Comparison of ENCODE assay signal across 8 cellular contexts in genomic region chr17:50511058-50511457, GRCh38. TPM values are rescaled to one million over a fixed set of nuclear protein-coding genes. Genes with fewer than 3 reads are reported as not detected.
A peak's percentile ranks its signal among the peaks of the same experiment; 100 is the strongest.
DNase-seq lines count a peak whose midpoint lies in the region; ATAC-seq and TF ChIP-seq lines count a peak whose summit lies in the region.

No MANE protein-coding gene starts in this region.

- no peaks in the 10 kb centered on the region for H3K27me3 ChIP-seq in effector memory CD4-positive, alpha-beta T cell (replicated peaks; ENCODE audit: control insufficient read depth, insufficient read depth, low read length, poor library complexity, severe bottlenecking)
- no peaks in the 10 kb centered on the region for H3K27me3 ChIP-seq in testis
- no peaks in the 10 kb centered on the region for H3K27me3 ChIP-seq in WERI-Rb-1 (ENCODE audit: insufficient read depth, low read depth, severe bottlenecking)
- no peaks in the 10 kb centered on the region for H3K27me3 ChIP-seq in SK-N-SH (ENCODE audit: insufficient read depth)

- no peaks in the 10 kb centered on the region for H4K20me1 ChIP-seq in SK-N-SH (ENCODE audit: insufficient read depth)

- no peaks in the 10 kb centered on the region for H3K9me3 ChIP-seq in effector memory CD4-positive, alpha-beta T cell (ENCODE audit: control insufficient read depth, low read length)
- H3K9me3 ChIP-seq in testis (no peaks in the 10 kb centered on the region), WERI-Rb-1 (ENCODE audit: severe bottlenecking) (no peaks in the 10 kb centered on the region), SK-N-SH (no peaks in the 10 kb centered on the region)

- WGBS in testis, 2 donors: 29 to 34% methylated on average over 3 of the region's 3 CpGs
- WGBS in SK-N-SH (ENCODE audit: low lambda C conversion rate): 74% methylated on average over 3 of the region's 3 CpGs

- H3K27ac Mint-ChIP-seq in IgD-negative memory B cell: peak overlapping the region in 1 of 3 donors; percentile 19

- H3K79me2 ChIP-seq in SK-N-SH (ENCODE audit: insufficient read depth): no peaks in the 10 kb centered on the region

- intact Hi-C loops in testis (cut with DNase I; ENCODE audit: low total_unique reads): no loop called here

- H3K4me2 ChIP-seq in SK-N-SH: no peak overlapping the region

- no peaks in the 10 kb centered on the region for H3F3A ChIP-seq in SK-N-SH (replicated peaks; ENCODE audit: insufficient read depth)

- H3K4me1 Mint-ChIP-seq in IgD-negative memory B cell: peaks cover 10 to 16% (median 15%) of the 10 kb centered on the region in 3 donors

- H3K27ac ChIP-seq in effector memory CD4-positive, alpha-beta T cell (ENCODE audit: insufficient read depth, low read length, poor library complexity, severe bottlenecking): peak overlapping the region; percentile 9
- H3K27ac ChIP-seq in testis (peak overlapping the region; percentile 72 to 74), WERI-Rb-1 (no peak overlapping the region), SK-N-SH (ENCODE audit: low read depth in 2 of 2, low read length in 1 of 2) (no peak overlapping the region)

- H3K36me3 ChIP-seq in effector memory CD4-positive, alpha-beta T cell (ENCODE audit: control insufficient read depth, insufficient read depth, low read length): no peaks in the 10 kb centered on the region
- H3K36me3 ChIP-seq in testis (ENCODE audit: low read depth, missing control alignments): no peaks in the 10 kb centered on the region
- H3K36me3 ChIP-seq in WERI-Rb-1: no peaks in the 10 kb centered on the region
- H3K36me3 ChIP-seq in SK-N-SH (replicated peaks in 1 of 2; ENCODE audit: control insufficient read depth in 1 of 2, insufficient read depth in 2 of 2, low read length in 1 of 2): no peaks in the 10 kb centered on the region

- H3K9me2 ChIP-seq in SK-N-SH: no peaks in the 10 kb centered on the region

- no peak for TF ChIP-seq EP300 in SK-N-SH (IDR thresholded peaks at IDR 0.05; ENCODE audit: borderline replicate concordance in 1 of 2, low read depth in 1 of 2, low read length in 1 of 2)

- no peak for TF ChIP-seq RAD21 in SK-N-SH (IDR thresholded peaks at IDR 0.05; ENCODE audit: low read length)

- DNase-seq in GM10248 (ENCODE audit: extremely low spot score) (peak; percentile 87), testis (no peak), HEK293T (ENCODE audit: extremely low spot score) (no peak), WERI-Rb-1 (no peak), SK-N-SH (no peak)
- DNase-seq in effector memory CD4-positive, alpha-beta T cell: peak in 1 of 3 donors; percentile 18

- H3K4me1 ChIP-seq in effector memory CD4-positive, alpha-beta T cell (ENCODE audit: control insufficient read depth, insufficient read depth, low read length, poor library complexity, severe bottlenecking): peaks cover 12% of the 10 kb centered on the region
- H3K4me1 ChIP-seq in testis (peaks cover 54% of the 10 kb centered on the region), SK-N-SH (ENCODE audit: control insufficient read depth in 1 of 2, insufficient read depth in 2 of 2, low read depth in 1 of 2, low read length in 1 of 2) (peaks cover 0 to 14% of the 10 kb centered on the region in 2 experiments; a peak in 1 of 4 replicates)

- peak; percentile 74 for ATAC-seq in GM21528 (IDR thresholded peaks at IDR 0.05; ENCODE audit: low FRiP score, unreplicated experiment)

- H3K4me3 ChIP-seq in effector memory CD4-positive, alpha-beta T cell (ENCODE audit: insufficient read depth, low read depth, low read length, poor library complexity, severe bottlenecking): peak overlapping the region; percentile 17
- no peak overlapping the region for H3K4me3 ChIP-seq in testis
- H3K4me3 ChIP-seq in WERI-Rb-1 (ENCODE audit: low read depth, low read length): no peak overlapping the region
- no peak overlapping the region for H3K4me3 ChIP-seq in SK-N-SH (ENCODE audit: low read depth in 2 of 2, low read length in 1 of 2)

- no peaks in the 10 kb centered on the region for H3K36me3 Mint-ChIP-seq in IgD-negative memory B cell

- peak overlapping the region; percentile 37 to 84 (median 67) for H3K4me3 Mint-ChIP-seq in IgD-negative memory B cell

- TF ChIP-seq CTCF in GM10248 (IDR thresholded peaks at IDR 0.05; ENCODE audit: control extremely low read depth, extremely low read depth, low read depth, missing control alignments) (no peak), testis (IDR thresholded peaks at IDR 0.05) (no peak), WERI-Rb-1 (IDR thresholded peaks at IDR 0.05; ENCODE audit: low read depth, low read length) (no peak), SK-N-SH (IDR thresholded peaks at IDR 0.05) (no peak)

- no peak overlapping the region for H3K9ac ChIP-seq in SK-N-SH

- CTCF ChIA-PET in GM10248 (lab: Yijun Ruan, JAX): interaction anchor here (0.8 to 1.8 kb wide), 7 partner anchors 9 to 114 kb away, joined by 3 to 7 read pairs (median 3); partner anchors contain the start of gene LRRC59
- CTCF ChIA-PET in HEK293T (lab: Yijun Ruan, JAX): interaction anchor here (1.1 kb wide), 1 partner anchor 9 kb away, joined by 6 read pairs; no protein-coding TSS in a partner anchor
- CTCF ChIA-PET in SK-N-SH (lab: Yijun Ruan, JAX): interaction anchor here (1.0 to 1.9 kb wide), 7 partner anchors 10 to 116 kb away, joined by 3 to 12 read pairs (median 5); no protein-coding TSS in a partner anchor

- no peak overlapping the region for H2AFZ ChIP-seq in SK-N-SH (ENCODE audit: low read depth)

- no peak for TF ChIP-seq POLR2A in testis (IDR thresholded peaks at IDR 0.05)

- H3K27me3 Mint-ChIP-seq in IgD-negative memory B cell: peaks cover 13% of the 10 kb centered on the region

- POLR2A ChIA-PET in GM10248 (lab: Yijun Ruan, JAX) (interaction anchor here (0.5 kb wide), 1 partner anchor 14 kb away, joined by 6 read pairs; no protein-coding TSS in a partner anchor), HEK293T (lab: Yijun Ruan, JAX) (no interaction called here), SK-N-SH (lab: Yijun Ruan, JAX) (no interaction called here)

- no peaks in the 10 kb centered on the region for H3K9me3 Mint-ChIP-seq in IgD-negative memory B cell

TF ChIP-seq in HEK293T, 16 proteins besides CTCF, POLR2A, EP300 and RAD21:
- no peak for TF ChIP-seq FOXM1 (IDR thresholded peaks at IDR 0.05; ENCODE audit: borderline replicate concordance)
- TF ChIP-seq BHLHE40 (IDR thresholded peaks at IDR 0.05; ENCODE audit: borderline replicate concordance): no peak
- TF ChIP-seq HDGF (IDR thresholded peaks at IDR 0.05; ENCODE audit: borderline replicate concordance): no peak
- no peak for TF ChIP-seq SP1 (IDR thresholded peaks at IDR 0.05)
- no peak for TF ChIP-seq TARDBP (IDR thresholded peaks at IDR 0.05)
- no peak for TF ChIP-seq FOXK2 (IDR thresholded peaks at IDR 0.05)
- TF ChIP-seq CTBP1 (IDR thresholded peaks at IDR 0.05; ENCODE audit: borderline replicate concordance): no peak
- TF ChIP-seq L3MBTL2 (conservative IDR thresholded peaks at IDR 0.05): no peak
- TF ChIP-seq SUZ12 (IDR thresholded peaks at IDR 0.05): no peak
- no peak for TF ChIP-seq LEF1 (IDR thresholded peaks at IDR 0.05; ENCODE audit: borderline replicate concordance)

TF ChIP-seq in SK-N-SH, 30 proteins besides CTCF, POLR2A, EP300 and RAD21 (continues in another document):
- TF ChIP-seq FOXM1 (IDR thresholded peaks at IDR 0.05; ENCODE audit: low read depth) (no peak), FOSL2 (IDR thresholded peaks at IDR 0.05; ENCODE audit: borderline replicate concordance, low read depth) (no peak), CHD2 (IDR thresholded peaks at IDR 0.05; ENCODE audit: low read length, partially characterized antibody) (no peak), YY1 (IDR thresholded peaks at IDR 0.05; ENCODE audit: low read depth) (no peak), USF2 (IDR thresholded peaks at IDR 0.05; ENCODE audit: borderline replicate concordance, low read depth, low read length) (no peak), SMC3 (IDR thresholded peaks at IDR 0.05; ENCODE audit: low read depth, low read length) (no peak)

RNA-seq across cellular contexts. Expression of gene MYCBPAP, which starts 2.8 kb away (rescaled TPM):
- polyA plus RNA-seq in IgD-negative memory B cell: 1.3 TPM
- 10 to 100 TPM; 75.9 to 91.7 TPM for total RNA-seq in testis
- polyA plus RNA-seq in testis (ENCODE audit: insufficient read depth, low read depth, low replicate concordance): 315 TPM
- 2.4 and 4.4 TPM in 2 replicates for polyA plus RNA-seq in SK-N-SH (2012; rRNA removed)
- polyA plus RNA-seq in SK-N-SH (2012; cell fraction: cytosol; rRNA removed): 1.8 and 1.9 TPM in 2 replicates
- 17.3 and 17.7 TPM in 2 replicates for polyA plus RNA-seq in SK-N-SH (2012; cell fraction: nucleus; rRNA removed)

RNA-seq across cellular contexts. Expression of gene EPN3, which starts 21.5 kb away (rescaled TPM):
- polyA plus RNA-seq in IgD-negative memory B cell: not detected
- 1 to 10 TPM; 4.9 to 6.3 TPM for total RNA-seq in testis
- polyA plus RNA-seq in testis (ENCODE audit: insufficient read depth, low read depth, low replicate concordance): 6.3 TPM
- 0.05 and 0.06 TPM in 2 replicates for polyA plus RNA-seq in SK-N-SH (2012; rRNA removed)
- 0.03 and 0.12 TPM in 2 replicates for polyA plus RNA-seq in SK-N-SH (2012; cell fraction: cytosol; rRNA removed)
- 0.15 and 0.46 TPM in 2 replicates for polyA plus RNA-seq in SK-N-SH (2012; cell fraction: nucleus; rRNA removed)

RNA-seq across cellular contexts. Expression of gene RSAD1, which starts 32.4 kb away (rescaled TPM):
- 54.4 TPM for polyA plus RNA-seq in IgD-negative memory B cell
- total RNA-seq in testis: 10 to 100 TPM; 35.7 to 38.0 TPM
- 25.3 TPM for polyA plus RNA-seq in testis (ENCODE audit: insufficient read depth, low read depth, low replicate concordance)
- polyA plus RNA-seq in SK-N-SH (2012; rRNA removed): 44.7 and 58.9 TPM in 2 replicates
- 27.0 and 35.4 TPM in 2 replicates for polyA plus RNA-seq in SK-N-SH (2012; cell fraction: cytosol; rRNA removed)
- 171 and 180 TPM in 2 replicates for polyA plus RNA-seq in SK-N-SH (2012; cell fraction: nucleus; rRNA removed)

RNA-seq across cellular contexts. Expression of gene SPATA20, which starts 35.9 kb away (rescaled TPM):
- polyA plus RNA-seq in IgD-negative memory B cell: 12.8 TPM
- total RNA-seq in testis: 100 to 1,000 TPM; 207 to 338 TPM
- polyA plus RNA-seq in testis (ENCODE audit: insufficient read depth, low read depth, low replicate concordance): 264 TPM
- polyA plus RNA-seq in SK-N-SH (2012; rRNA removed): 92.0 and 106 TPM in 2 replicates
- polyA plus RNA-seq in SK-N-SH (2012; cell fraction: cytosol; rRNA removed): 28.3 and 39.9 TPM in 2 replicates
- 606 and 976 TPM in 2 replicates for polyA plus RNA-seq in SK-N-SH (2012; cell fraction: nucleus; rRNA removed)

RNA-seq across cellular contexts. Expression of gene CHAD, which starts 42.4 kb away (rescaled TPM):
- polyA plus RNA-seq in IgD-negative memory B cell (41.9 TPM), testis (ENCODE audit: insufficient read depth, low read depth, low replicate concordance) (2.9 TPM), SK-N-SH (2012; rRNA removed) (not detected in 2 replicates)
- under 1 TPM; 0.79 to 0.81 TPM for total RNA-seq in testis
- not detected in 2 replicates for polyA plus RNA-seq in SK-N-SH (2012; cell fraction: cytosol; rRNA removed)
- polyA plus RNA-seq in SK-N-SH (2012; cell fraction: nucleus; rRNA removed): 0.04 TPM in 1 of 2 replicates, not detected in the other

Comparison
In these comparisons a context has a peak if more than half of its experiments do, and no peak if none do; other contexts are left out.
1. H3K27ac ChIP-seq: peak in effector memory CD4-positive, alpha-beta T cell (single experiment) and testis (2 of 2); none in WERI-Rb-1 (single experiment) and SK-N-SH (0 of 2).
2. RNA of gene MYCBPAP, which starts 2.8 kb away (polyA plus RNA-seq): 315 TPM in testis (single experiment); 1.8 to 17.7 TPM in SK-N-SH and 1.3 TPM in IgD-negative memory B cell (single experiment); every median in the first group is over 10 times any median in the second.